8 cellular contexts compared by ENCODE assay signal in genomic region chr22:46251266-46251665, GRCh38. TPM values are rescaled to one million over a fixed set of nuclear protein-coding genes. Genes with fewer than 3 reads are reported as not detected.
DNase-seq lines count a peak whose midpoint lies in the region; ATAC-seq and TF ChIP-seq lines count a peak whose summit lies in the region.

No MANE protein-coding gene starts in this region.

- H3K27ac Mint-ChIP-seq in stimulated activated naive CD8-positive, alpha-beta T cell treated with anti-CD3 and anti-CD28 coated beads, Interleukin-15, Interleukin-2, amounts not matched to agents 100 ng/mL and 50 ng/mL, for 24 hours = peak overlapping the region; percentile 83

- intact Hi-C loops in ascending aorta (cut with DNase I) (loop anchor here (5.0 kb wide), 1 partner anchor 99 kb away; the partner anchor contains the start of gene PPARA), vagina (cut with DNase I) (no loop called here)

- H3K18ac ChIP-seq in mesenchymal stem cell (ENCODE audit: low read depth in 1 of 2, low read length in 2 of 2) = peak overlapping the region in 1 of 2 experiments; percentile 42

- peak overlapping the region; percentile 4 for H3K4me2 ChIP-seq in mesenchymal stem cell (ENCODE audit: low read length, poor library complexity, severe bottlenecking)

- TF ChIP-seq CTCF in ascending aorta (IDR thresholded peaks at IDR 0.05) (no peak), vagina (IDR thresholded peaks at IDR 0.05) (no peak)

- peak overlapping the region in 1 of 2 experiments; percentile 37 for H3K23ac ChIP-seq in mesenchymal stem cell (ENCODE audit: low read length in 2 of 2)

- H3K27me3 ChIP-seq in ascending aorta = no peaks in the 10 kb centered on the region
- H3K27me3 ChIP-seq in mesenchymal stem cell (ENCODE audit: control insufficient read depth in 1 of 2, insufficient read depth in 1 of 2, low read length in 2 of 2) = no peaks in the 10 kb centered on the region
- H3K27me3 ChIP-seq in vagina = no peaks in the 10 kb centered on the region

- peak overlapping the region in 1 of 2 experiments; percentile 94 for H3K4ac ChIP-seq in mesenchymal stem cell (ENCODE audit: low read depth in 1 of 2, low read length in 2 of 2)

- no peak overlapping the region for H2AK5ac ChIP-seq in mesenchymal stem cell (ENCODE audit: low read length, severe bottlenecking)

- H2BK120ac ChIP-seq in mesenchymal stem cell (ENCODE audit: low read depth, low read length) = no peak overlapping the region

- 95% methylated on average over 7 of the region's 7 CpGs for WGBS in mesenchymal stem cell

- H3K4me1 ChIP-seq in ascending aorta (peaks cover 10 to 11% of the 10 kb centered on the region in 2 donors), mesenchymal stem cell (ENCODE audit: control insufficient read depth, insufficient read depth, low read depth, low read length) (peaks cover 20% of the 10 kb centered on the region), vagina (peaks cover 22% of the 10 kb centered on the region)

- peak overlapping the region; percentile 88 to 98 for H3K4me3 ChIP-seq in ascending aorta
- H3K4me3 ChIP-seq in mesenchymal stem cell (ENCODE audit: insufficient read depth in 1 of 2, low read depth in 1 of 2, low read length in 2 of 2) = peak overlapping the region; percentile 88 to 94
- H3K4me3 ChIP-seq in vagina = peak overlapping the region; percentile 81 to 90

- H3K4me3 Mint-ChIP-seq in stimulated activated naive CD8-positive, alpha-beta T cell treated with anti-CD3 and anti-CD28 coated beads, Interleukin-15, Interleukin-2, amounts not matched to agents 100 ng/mL and 50 ng/mL, for 24 hours = peak overlapping the region; percentile 85

- H3K36me3 Mint-ChIP-seq in stimulated activated naive CD8-positive, alpha-beta T cell treated with anti-CD3 and anti-CD28 coated beads, Interleukin-15, Interleukin-2, amounts not matched to agents 100 ng/mL and 50 ng/mL, for 24 hours (ENCODE audit: low read depth) = no peaks in the 10 kb centered on the region

- no peak overlapping the region for H2AFZ ChIP-seq in mesenchymal stem cell (ENCODE audit: low read depth, low read length)

- H3K9me3 ChIP-seq in ascending aorta (no peaks in the 10 kb centered on the region), mesenchymal stem cell (ENCODE audit: control insufficient read depth, low read length) (no peaks in the 10 kb centered on the region), vagina (no peaks in the 10 kb centered on the region)

- H3K14ac ChIP-seq in mesenchymal stem cell (ENCODE audit: low read length in 2 of 2) = no peak overlapping the region

- DNase-seq in stimulated activated naive CD8-positive, alpha-beta T cell treated with anti-CD3 and anti-CD28 coated beads, Interleukin-15, Interleukin-2, amounts not matched to agents 100 U/mL and 50 U/mL, for 24 hours = no peak
- DNase-seq in ascending aorta (ENCODE audit: low spot score in 2 of 2) = no peak
- DNase-seq in mesenchymal stem cell = no peak
- DNase-seq in vagina (ENCODE audit: extremely low spot score in 2 of 2) = no peak
- DNase-seq in activated CD8-positive, alpha-beta memory T cell treated with anti-CD3 and anti-CD28 coated beads for 24 hours = no peak
- no peak for DNase-seq in activated effector memory CD4-positive, alpha-beta T cell treated with Interleukin-2 at 50 U/mL for 16 hours

- H3K27ac ChIP-seq in ascending aorta = no peak overlapping the region
- no peak overlapping the region for H3K27ac ChIP-seq in mesenchymal stem cell (ENCODE audit: low read length, poor library complexity, severe bottlenecking)
- H3K27ac ChIP-seq in vagina = peak overlapping the region; percentile 78

- no peaks in the 10 kb centered on the region for H3K9me3 Mint-ChIP-seq in stimulated activated naive CD8-positive, alpha-beta T cell treated with anti-CD3 and anti-CD28 coated beads, Interleukin-15, Interleukin-2, amounts not matched to agents 100 ng/mL and 50 ng/mL, for 24 hours

- no peak overlapping the region for H4K91ac ChIP-seq in mesenchymal stem cell (ENCODE audit: low read length)

- H2BK12ac ChIP-seq in mesenchymal stem cell (ENCODE audit: low read length in 2 of 2) = no peak overlapping the region

- H3K36me3 ChIP-seq in ascending aorta = no peaks in the 10 kb centered on the region
- H3K36me3 ChIP-seq in mesenchymal stem cell (ENCODE audit: control insufficient read depth in 1 of 2, insufficient read depth in 2 of 2, low read depth in 1 of 2, low read length in 2 of 2) = peaks cover 8 to 17% of the 10 kb centered on the region in 2 experiments
- no peaks in the 10 kb centered on the region for H3K36me3 ChIP-seq in vagina

- no peak overlapping the region for H4K8ac ChIP-seq in mesenchymal stem cell (ENCODE audit: low read length)

- H3K79me1 ChIP-seq in mesenchymal stem cell (replicated peaks; ENCODE audit: low read length, poor library complexity, severe bottlenecking) = peaks cover 37% of the 10 kb centered on the region

- H3K27me3 Mint-ChIP-seq in stimulated activated naive CD8-positive, alpha-beta T cell treated with anti-CD3 and anti-CD28 coated beads, Interleukin-15, Interleukin-2, amounts not matched to agents 100 ng/mL and 50 ng/mL, for 24 hours = no peaks in the 10 kb centered on the region

- ATAC-seq in stimulated activated naive CD8-positive, alpha-beta T cell treated with anti-CD3 and anti-CD28 coated beads, Interleukin-15, Interleukin-2, amounts not matched to agents 100 U/mL and 50 U/mL, for 24 hours = no peak
- ATAC-seq in GM18861 (IDR thresholded peaks at IDR 0.05; ENCODE audit: unreplicated experiment) = no peak

- no peak overlapping the region for H2BK15ac ChIP-seq in mesenchymal stem cell (ENCODE audit: low read depth, poor library complexity, severe bottlenecking)

- TF ChIP-seq POLR2A in vagina (IDR thresholded peaks at IDR 0.05) = no peak

- peaks cover 36% of the 10 kb centered on the region for H3K4me1 Mint-ChIP-seq in stimulated activated naive CD8-positive, alpha-beta T cell treated with anti-CD3 and anti-CD28 coated beads, Interleukin-15, Interleukin-2, amounts not matched to agents 100 ng/mL and 50 ng/mL, for 24 hours (ENCODE audit: low read depth)

- no peak overlapping the region for H2BK5ac ChIP-seq in mesenchymal stem cell (ENCODE audit: low read depth, low read length, poor library complexity, severe bottlenecking)

- H3K9ac ChIP-seq in mesenchymal stem cell (ENCODE audit: low read length) = peak overlapping the region; percentile 91

RNA-seq across cellular contexts. Expression of gene CDPF1, which starts 1.2 kb away (rescaled TPM):
- 3.6 TPM for total RNA-seq in ascending aorta
- polyA plus RNA-seq in mesenchymal stem cell (2013, experiment 1 of 2) = 9.7 TPM
- polyA plus RNA-seq in mesenchymal stem cell (2013, experiment 2 of 2) = 9.2 TPM
- 22.1 TPM for total RNA-seq in vagina

RNA-seq across cellular contexts. Expression of gene PKDREJ, which starts 11.9 kb away (rescaled TPM):
- total RNA-seq in ascending aorta (not detected), vagina (not detected)
- polyA plus RNA-seq in mesenchymal stem cell (2013, experiment 1 of 2) = under 0.01 TPM
- polyA plus RNA-seq in mesenchymal stem cell (2013, experiment 2 of 2) = under 0.01 TPM

RNA-seq across cellular contexts. Expression of gene TTC38, which starts 16.5 kb away (rescaled TPM):
- total RNA-seq in ascending aorta = 55.3 TPM
- 14.3 TPM for polyA plus RNA-seq in mesenchymal stem cell (2013, experiment 1 of 2)
- 14.1 TPM for polyA plus RNA-seq in mesenchymal stem cell (2013, experiment 2 of 2)
- total RNA-seq in vagina = 58.7 TPM

RNA-seq across cellular contexts. Expression of gene GTSE1, which starts 45.4 kb away (rescaled TPM):
- total RNA-seq in ascending aorta (not detected), vagina (2.2 TPM)
- 3.9 TPM for polyA plus RNA-seq in mesenchymal stem cell (2013, experiment 1 of 2)
- polyA plus RNA-seq in mesenchymal stem cell (2013, experiment 2 of 2) = 3.8 TPM
